In the genomic region with DNA sequence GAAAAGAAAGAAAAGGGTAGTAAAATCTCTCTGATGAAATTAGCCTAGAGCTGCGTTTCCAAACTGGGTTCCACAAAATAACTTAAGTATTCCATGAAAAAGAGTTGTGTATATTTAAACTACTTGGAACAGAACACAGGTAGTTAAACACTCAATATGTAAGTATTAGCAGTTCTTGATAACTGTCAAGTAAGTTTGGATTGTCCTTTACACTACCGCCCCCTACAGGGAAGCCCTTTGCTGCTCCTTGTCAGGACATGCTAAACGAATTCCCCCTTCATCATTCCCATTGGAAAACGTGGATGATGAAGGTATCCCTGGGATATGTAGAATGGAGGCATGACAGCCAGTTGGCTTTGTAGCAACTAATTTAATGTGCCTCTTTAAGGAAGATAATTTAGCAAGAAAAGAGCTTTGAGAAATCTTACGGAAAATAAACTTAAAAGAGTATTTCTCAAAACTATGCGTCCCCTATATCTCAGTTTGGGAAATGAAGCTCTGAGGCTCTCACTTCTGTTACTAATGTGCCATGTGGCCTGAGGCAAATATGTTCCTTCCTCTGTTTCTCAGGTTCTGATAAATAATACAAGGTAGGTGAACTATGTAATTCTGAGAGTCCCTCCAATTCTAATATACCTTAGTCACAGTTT, we compare ENCODE assay signal across 8 cellular contexts. TPM values are rescaled to one million over a fixed set of nuclear protein-coding genes. Genes with fewer than 3 reads are reported as not detected.
DNase-seq lines count a peak whose midpoint lies in the region; ATAC-seq, FAIRE-seq and TF ChIP-seq lines count a peak whose summit lies in the region.

No MANE protein-coding gene starts in this region.

- DNase-seq in GM10248 (ENCODE audit: extremely low spot score) (peak; percentile 65), OCI-M1 (lab: John Stamatoyannopoulos, UW) (peak; percentile 80), foreskin keratinocyte (peak in 1 of 2 donors; percentile 43), prostate gland (ENCODE audit: low spot score) (peak; percentile 55)
- peak; percentile 74 to 80 for DNase-seq in activated T-cell treated with anti-CD3 and anti-CD28 coated beads, Interleukin-2, amount 50 U/mL, for 72 hours

- peaks cover 5% of the 10 kb centered on the region for H3K4me1 Mint-ChIP-seq in activated T-cell treated with anti-CD3 and anti-CD28 coated beads, Interleukin-2, amount 50 U/mL, for 72 hours (ENCODE audit: low read depth)

- no peaks in the 10 kb centered on the region for H3K9me3 Mint-ChIP-seq in activated T-cell treated with anti-CD3 and anti-CD28 coated beads, Interleukin-2, amount 50 U/mL, for 72 hours

- H3K27me3 Mint-ChIP-seq in activated T-cell treated with anti-CD3 and anti-CD28 coated beads, Interleukin-2, amount 50 U/mL, for 72 hours (ENCODE audit: low read depth) = no peaks in the 10 kb centered on the region

- H3K4me1 ChIP-seq in foreskin keratinocyte = no peaks in the 10 kb centered on the region
- no peaks in the 10 kb centered on the region for H3K4me1 ChIP-seq in prostate gland (replicated peaks)

- no peaks in the 10 kb centered on the region for H3K9me3 ChIP-seq in prostate gland

- ATAC-seq in activated T-cell treated with anti-CD3 and anti-CD28 coated beads, Interleukin-2, amount 50 U/mL, for 72 hours (replicated peaks in 1 of 2) = no peak
- ATAC-seq in foreskin keratinocyte (no peak), GM21723 (IDR thresholded peaks at IDR 0.05; ENCODE audit: unreplicated experiment) (no peak), GM19452 (IDR thresholded peaks at IDR 0.05; ENCODE audit: unreplicated experiment) (no peak)

- no peaks in the 10 kb centered on the region for H3K36me3 ChIP-seq in prostate gland

- FAIRE-seq in A204.1 (lab: Jason Lieb, UNC) = peak; percentile 87

- WGBS in prostate gland = 51% methylated on average over 6 of the region's 6 CpGs

- TF ChIP-seq POLR2A in prostate gland (IDR thresholded peaks at IDR 0.05) = no peak

- intact Hi-C loops in prostate gland (cut with DNase I) = no loop called here

- TF ChIP-seq CTCF in GM10248 (IDR thresholded peaks at IDR 0.05; ENCODE audit: control extremely low read depth, extremely low read depth, low read depth, missing control alignments) (peak; percentile 68), foreskin keratinocyte (conservative IDR thresholded peaks at IDR 0.05) (peak; percentile 88), prostate gland (IDR thresholded peaks at IDR 0.05) (peak in 3 of 4 experiments; percentile 39 to 56 (median 56))

- CTCF ChIA-PET in GM10248 (lab: Yijun Ruan, JAX) = interaction anchor here (0.7 to 6.7 kb wide), 34 partner anchors 10 to 164 kb away, joined by 3 to 217 read pairs (median 5); a partner anchor contains a TSS

- H3K27me3 ChIP-seq in foreskin keratinocyte (no peaks in the 10 kb centered on the region), prostate gland (replicated peaks; ENCODE audit: insufficient read depth) (no peaks in the 10 kb centered on the region)

- no peak overlapping the region for H3K27ac Mint-ChIP-seq in activated T-cell treated with anti-CD3 and anti-CD28 coated beads, Interleukin-2, amount 50 U/mL, for 72 hours

- H3K4me3 Mint-ChIP-seq in activated T-cell treated with anti-CD3 and anti-CD28 coated beads, Interleukin-2, amount 50 U/mL, for 72 hours = no peak overlapping the region

- H3K27ac ChIP-seq in foreskin keratinocyte = no peak overlapping the region
- H3K27ac ChIP-seq in prostate gland = no peak overlapping the region

- peaks cover 3 to 25% of the 10 kb centered on the region in 2 donors for H3K36me3 Mint-ChIP-seq in activated T-cell treated with anti-CD3 and anti-CD28 coated beads, Interleukin-2, amount 50 U/mL, for 72 hours (ENCODE audit: insufficient read depth in 2 of 2)

- H3K4me3 ChIP-seq in prostate gland = no peak overlapping the region

- POLR2A ChIA-PET in GM10248 (lab: Yijun Ruan, JAX) = no interaction called here

RNA-seq across cellular contexts. Expression of a gene that starts 18.8 kb away (rescaled TPM):
- total RNA-seq in activated T-cell treated with anti-CD3 and anti-CD28 coated beads, Interleukin-2, amount 50 U/mL, for 72 hours = 10 to 100 TPM; 65.1 to 65.8 TPM
- total RNA-seq in foreskin keratinocyte = 23.6 and 25.3 TPM in 2 replicates
- polyA plus RNA-seq in foreskin keratinocyte = 11.2 and 12.8 TPM in 2 replicates
- total RNA-seq in prostate gland = 100 to 1,000 TPM in 1 of 2 donors, 10 to 100 TPM in 1; 14.8 to 370 TPM

RNA-seq across cellular contexts. Expression of a gene that starts 26.3 kb away (rescaled TPM):
- total RNA-seq in activated T-cell treated with anti-CD3 and anti-CD28 coated beads, Interleukin-2, amount 50 U/mL, for 72 hours = 10 to 100 TPM; 62.1 to 86.3 TPM
- 30.9 and 38.5 TPM in 2 replicates for total RNA-seq in foreskin keratinocyte
- 52.8 and 66.2 TPM in 2 replicates for polyA plus RNA-seq in foreskin keratinocyte
- 10 to 100 TPM; 16.2 to 27.6 TPM for total RNA-seq in prostate gland
